ENCODE assay signal across 21 cellular contexts in the genomic region with DNA sequence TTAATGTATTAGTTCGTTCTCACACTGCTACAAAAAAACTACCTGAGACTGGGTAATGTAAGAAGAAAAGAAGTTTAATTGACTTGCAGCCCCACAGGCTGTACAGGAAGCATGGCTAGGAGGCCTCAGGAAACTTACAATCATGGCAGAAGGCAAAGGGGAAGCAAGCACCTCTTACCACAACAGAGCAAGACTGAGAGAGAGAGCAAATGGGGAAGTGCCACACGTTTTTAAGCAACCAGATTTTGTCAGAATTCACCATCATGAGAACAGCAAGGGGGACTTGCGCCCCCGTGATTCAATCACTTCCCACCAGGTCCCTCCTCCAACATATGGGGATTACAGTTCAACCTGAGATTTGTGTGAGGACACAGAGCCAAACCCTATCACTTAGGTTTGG.
"Had no signal": no experiment of that assay in that cellular context is flagged by ENCODE, and none has a peak within 500 bp of the region (broad histone marks: within the 10 kb centered on the region; RNA-seq: fewer than 3 reads in every experiment).

No MANE protein-coding gene starts in this region.

- H3K27ac ChIP-seq: colonic mucosa, esophagus squamous epithelium, gastrocnemius medialis, right lobe of liver, tibial artery had no signal

- DNase-seq: activated CD4-positive, alpha-beta memory T cell treated with anti-CD3 and anti-CD28 coated beads for 36 hours; activated CD4-positive, alpha-beta T cell treated with anti-CD3 and anti-CD28 coated beads for 48 hours; activated CD4-positive, CD25-positive, alpha-beta regulatory T cell; activated effector memory CD4-positive, alpha-beta T cell treated with Interleukin-2 at 50 U/mL for 16 hours; activated naive CD4-positive, alpha-beta T cell treated with anti-CD3 and anti-CD28 coated beads for 36 hours; activated naive CD8-positive, alpha-beta T cell treated with anti-CD3 and anti-CD28 coated beads, Interleukin-2, amount 10 ng/mL, durations not matched to agents 7 days and 5 days; activated T-cell treated with anti-CD3 and anti-CD28 coated beads, Interleukin-2, amount 50 U/mL, for 72 hours; amniotic stem cell; colonic mucosa; esophagus squamous epithelium; gastrocnemius medialis; naive B cell; occipital lobe; right lobe of liver; stimulated activated CD4-positive, alpha-beta T cell treated with anti-CD3 and anti-CD28 coated beads, Interleukin-1b, Interleukin-23, amount 100 ng/mL, for 48 hours; stimulated activated naive CD8-positive, alpha-beta T cell treated with anti-CD3 and anti-CD28 coated beads, Interleukin-15, amount 100 ng/mL, for 72 hours; T1000; tibial artery had no signal

- H3K4me3 ChIP-seq: breast epithelium, colonic mucosa, esophagus squamous epithelium, gastrocnemius medialis, lung, right lobe of liver, skin epidermis, tibial artery had no signal

- H3K27me3 ChIP-seq: breast epithelium, colonic mucosa, gastrocnemius medialis, right lobe of liver had no signal

- H3K4me1 ChIP-seq: breast epithelium, colonic mucosa, gastrocnemius medialis, right lobe of liver, tibial artery had no signal

- H3K9me3 ChIP-seq: breast epithelium, colonic mucosa, esophagus squamous epithelium, gastrocnemius medialis, right lobe of liver, tibial artery had no signal

- H3K36me3 ChIP-seq: breast epithelium, colonic mucosa, esophagus squamous epithelium, gastrocnemius medialis, right lobe of liver, tibial artery had no signal
